ENCODE assay signal across 14 cellular contexts in genomic region chr6:31712296-31712695, GRCh38. TPM values are rescaled to one million over a fixed set of nuclear protein-coding genes. Genes with fewer than 3 reads are reported as not detected.
DNase-seq lines count a peak whose midpoint lies in the region; ATAC-seq and TF ChIP-seq lines count a peak whose summit lies in the region.
"Had no signal": no experiment of that assay in that cellular context is flagged by ENCODE, and none has a peak within 500 bp of the region (broad histone marks: within the 10 kb centered on the region; RNA-seq: fewer than 3 reads in every experiment).

No MANE protein-coding gene starts in this region.

- H3K27ac Mint-ChIP-seq in activated naive CD8-positive, alpha-beta T cell treated with anti-CD3 and anti-CD28 coated beads, Interleukin-2, amount 10 ng/mL, durations not matched to agents 7 days and 5 days: no peak overlapping the region
- H3K27ac Mint-ChIP-seq in activated naive CD8-positive, alpha-beta T cell treated with anti-CD3 and anti-CD28 coated beads, Interleukin-2, amount 50 U/mL, for 24 hours: no peak overlapping the region
- peak overlapping the region; percentile 36 for H3K27ac Mint-ChIP-seq in type B pancreatic cell
- H3K27ac Mint-ChIP-seq in WTC11: no peak overlapping the region

- 98% methylated on average over 8 of the region's 8 CpGs for WGBS in smooth muscle cell (ENCODE audit: low lambda C conversion rate)

- H3F3A ChIP-seq in smooth muscle cell (ENCODE audit: low read depth): no peaks in the 10 kb centered on the region

- no peak overlapping the region for H3K27ac ChIP-seq in Peyer's patch
- H3K27ac ChIP-seq in foreskin keratinocyte: no peak overlapping the region
- no peak overlapping the region for H3K27ac ChIP-seq in smooth muscle cell (ENCODE audit: low read depth)
- H3K27ac ChIP-seq: adrenal gland, gastroesophageal sphincter had no signal

- no peak overlapping the region for H3K4me3 Mint-ChIP-seq in activated naive CD8-positive, alpha-beta T cell treated with anti-CD3 and anti-CD28 coated beads, Interleukin-2, amount 10 ng/mL, durations not matched to agents 7 days and 5 days
- H3K4me3 Mint-ChIP-seq in activated naive CD8-positive, alpha-beta T cell treated with anti-CD3 and anti-CD28 coated beads, Interleukin-2, amount 50 U/mL, for 24 hours: no peak overlapping the region
- H3K4me3 Mint-ChIP-seq in type B pancreatic cell: no peak overlapping the region
- H3K4me3 Mint-ChIP-seq in WTC11: no peak overlapping the region

- H3K4me1 ChIP-seq in Peyer's patch: peaks cover 0 to 15% (median 1%) of the 10 kb centered on the region in 4 donors
- H3K4me1 ChIP-seq in foreskin keratinocyte: peaks cover 7% of the 10 kb centered on the region
- peaks cover 21% of the 10 kb centered on the region for H3K4me1 ChIP-seq in smooth muscle cell (ENCODE audit: low read depth)
- H3K4me1 ChIP-seq: adrenal gland, gastroesophageal sphincter had no signal

- H3K4me1 Mint-ChIP-seq in activated naive CD8-positive, alpha-beta T cell treated with anti-CD3 and anti-CD28 coated beads, Interleukin-2, amount 10 ng/mL, durations not matched to agents 7 days and 5 days: peaks cover 13% of the 10 kb centered on the region
- H3K4me1 Mint-ChIP-seq in activated naive CD8-positive, alpha-beta T cell treated with anti-CD3 and anti-CD28 coated beads, Interleukin-2, amount 50 U/mL, for 24 hours: peaks cover 10% of the 10 kb centered on the region
- H3K4me1 Mint-ChIP-seq in type B pancreatic cell (ENCODE audit: unreplicated experiment) (peaks cover 28% of the 10 kb centered on the region), WTC11 (peaks cover 29% of the 10 kb centered on the region)

- TF ChIP-seq CTCF in Peyer's patch (IDR thresholded peaks at IDR 0.05) (peak in 4 of 6 experiments; percentile 14 to 44 (median 36)), foreskin keratinocyte (conservative IDR thresholded peaks at IDR 0.05) (peak; percentile 65), type B pancreatic cell (conservative IDR thresholded peaks at IDR 0.05) (no peak), smooth muscle cell (IDR thresholded peaks at IDR 0.05; ENCODE audit: borderline replicate concordance, insufficient read depth, poor library complexity, severe bottlenecking) (no peak), WTC11 (IDR thresholded peaks at IDR 0.05) (no peak)

- no peaks in the 10 kb centered on the region for H3K36me3 Mint-ChIP-seq in activated naive CD8-positive, alpha-beta T cell treated with anti-CD3 and anti-CD28 coated beads, Interleukin-2, amount 10 ng/mL, durations not matched to agents 7 days and 5 days
- H3K36me3 Mint-ChIP-seq in activated naive CD8-positive, alpha-beta T cell treated with anti-CD3 and anti-CD28 coated beads, Interleukin-2, amount 50 U/mL, for 24 hours (ENCODE audit: low read depth): no peaks in the 10 kb centered on the region
- H3K36me3 Mint-ChIP-seq in type B pancreatic cell (no peaks in the 10 kb centered on the region), WTC11 (no peaks in the 10 kb centered on the region)

- DNase-seq in activated naive CD8-positive, alpha-beta T cell treated with anti-CD3 and anti-CD28 coated beads, Interleukin-2, amount 10 ng/mL, durations not matched to agents 7 days and 5 days: no peak
- DNase-seq in activated naive CD8-positive, alpha-beta T cell treated with anti-CD3 and anti-CD28 coated beads, Interleukin-2, amount 50 U/mL, for 24 hours: no peak
- DNase-seq in Peyer's patch (no peak), foreskin keratinocyte (peak in 1 of 2 donors; percentile 29), type B pancreatic cell (ENCODE audit: extremely low spot score, unreplicated experiment) (no peak), smooth muscle cell (lab: John Stamatoyannopoulos, UW; ENCODE audit: unreplicated experiment) (no peak), NCI-H345 (lab: John Stamatoyannopoulos, UW) (no peak), WTC11 (ENCODE audit: low spot score) (no peak)
- DNase-seq: adrenal gland; DMS79 treated with DMSO at 0.1 percent for 48 hours; NCI-H2029; stimulated activated CD8-positive, alpha-beta memory T cell treated with anti-CD3 and anti-CD28 coated beads, Interleukin-4, amount 100 ng/mL, for 48 hours had no signal

- POLR2A ChIA-PET in activated naive CD8-positive, alpha-beta T cell treated with anti-CD3 and anti-CD28 coated beads, Interleukin-2, amount 10 ng/mL, durations not matched to agents 7 days and 5 days (lab: Charles Lee): interaction anchor here (0.6 kb wide), 1 partner anchor 186 kb away, joined by 3 read pairs; no protein-coding TSS in a partner anchor
- POLR2A ChIA-PET in WTC11 (lab: Charles Lee): no interaction called here

- no peak overlapping the region for H2AFZ ChIP-seq in smooth muscle cell (ENCODE audit: low read depth)

- H3K4me3 ChIP-seq in Peyer's patch: no peak overlapping the region
- H3K4me3 ChIP-seq in smooth muscle cell: no peak overlapping the region
- H3K4me3 ChIP-seq: adrenal gland, gastroesophageal sphincter had no signal

- TF ChIP-seq POLR2A in Peyer's patch (IDR thresholded peaks at IDR 0.05): no peak

- H3K27me3 Mint-ChIP-seq in activated naive CD8-positive, alpha-beta T cell treated with anti-CD3 and anti-CD28 coated beads, Interleukin-2, amount 10 ng/mL, durations not matched to agents 7 days and 5 days: peaks cover 15% of the 10 kb centered on the region
- no peaks in the 10 kb centered on the region for H3K27me3 Mint-ChIP-seq in activated naive CD8-positive, alpha-beta T cell treated with anti-CD3 and anti-CD28 coated beads, Interleukin-2, amount 50 U/mL, for 24 hours
- H3K27me3 Mint-ChIP-seq in type B pancreatic cell: no peaks in the 10 kb centered on the region
- no peaks in the 10 kb centered on the region; the same call in 1 of the 2 replicates for H3K27me3 Mint-ChIP-seq in WTC11 (ENCODE audit: low read depth)

- H3K9me3 Mint-ChIP-seq in activated naive CD8-positive, alpha-beta T cell treated with anti-CD3 and anti-CD28 coated beads, Interleukin-2, amount 10 ng/mL, durations not matched to agents 7 days and 5 days: no peaks in the 10 kb centered on the region
- no peaks in the 10 kb centered on the region for H3K9me3 Mint-ChIP-seq in activated naive CD8-positive, alpha-beta T cell treated with anti-CD3 and anti-CD28 coated beads, Interleukin-2, amount 50 U/mL, for 24 hours
- H3K9me3 Mint-ChIP-seq in type B pancreatic cell (no peaks in the 10 kb centered on the region), WTC11 (no peaks in the 10 kb centered on the region)

- no peaks in the 10 kb centered on the region for H3K79me2 ChIP-seq in smooth muscle cell (ENCODE audit: low read depth)

- H4K20me1 ChIP-seq in smooth muscle cell (ENCODE audit: low read depth): no peaks in the 10 kb centered on the region

- H3K36me3 ChIP-seq in Peyer's patch (no peaks in the 10 kb centered on the region), smooth muscle cell (ENCODE audit: low read depth) (no peaks in the 10 kb centered on the region)
- H3K36me3 ChIP-seq: adrenal gland, gastroesophageal sphincter had no signal

- H3K9me3 ChIP-seq in Peyer's patch (no peaks in the 10 kb centered on the region), smooth muscle cell (replicated peaks; ENCODE audit: low read depth) (no peaks in the 10 kb centered on the region)
- H3K9me3 ChIP-seq: adrenal gland, gastroesophageal sphincter had no signal

- H3K9ac ChIP-seq in smooth muscle cell (ENCODE audit: low read depth): no peak overlapping the region

- no peaks in the 10 kb centered on the region for H3K27me3 ChIP-seq in Peyer's patch
- H3K27me3 ChIP-seq in foreskin keratinocyte: no peaks in the 10 kb centered on the region
- no peaks in the 10 kb centered on the region for H3K27me3 ChIP-seq in smooth muscle cell (ENCODE audit: low read depth)
- H3K27me3 ChIP-seq: adrenal gland had no signal

- H3K4me2 ChIP-seq in smooth muscle cell: no peak overlapping the region

- CTCF ChIA-PET in WTC11 (lab: Charles Lee): interaction anchor here (0.8 to 1.4 kb wide), 4 partner anchors 9 to 131 kb away, joined by 3 read pairs; partner anchors contain the start of genes ABHD16A and HSPA1B

- ATAC-seq in activated naive CD8-positive, alpha-beta T cell treated with anti-CD3 and anti-CD28 coated beads, Interleukin-2, amount 10 ng/mL, durations not matched to agents 7 days and 5 days (ENCODE audit: low read depth): peak; percentile 49
- no peak for ATAC-seq in activated naive CD8-positive, alpha-beta T cell treated with anti-CD3 and anti-CD28 coated beads, Interleukin-2, amount 50 U/mL, for 24 hours
- ATAC-seq in foreskin keratinocyte: peak; percentile 54
- ATAC-seq in WTC11: no peak
- ATAC-seq: gastroesophageal sphincter had no signal

RNA-seq across cellular contexts. Expression of gene LY6G6D, which starts 2.9 kb away (rescaled TPM):
- total RNA-seq in activated naive CD8-positive, alpha-beta T cell treated with anti-CD3 and anti-CD28 coated beads, Interleukin-2, amount 10 ng/mL, durations not matched to agents 7 days and 5 days: not detected
- total RNA-seq in Peyer's patch (not detected), foreskin keratinocyte (not detected in 2 replicates), type B pancreatic cell (ENCODE audit: low replicate concordance) (1.5 TPM in 1 of 2 replicates, not detected in the other), smooth muscle cell (not detected in 2 replicates), WTC11 (2021) (not detected in 3 replicates)
- polyA plus RNA-seq in foreskin keratinocyte (not detected in 2 replicates), smooth muscle cell (not detected in 2 replicates)
- total RNA-seq: adrenal gland; gastroesophageal sphincter; T-helper 2 cell treated with Interferon-gamma antibody and Interleukin-4, amounts not matched to agents 100 ng/mL and 5 ng/mL, for 36 hours had no signal
- polyA plus RNA-seq: adrenal gland had no signal

RNA-seq across cellular contexts. Expression of gene LY6G6F, which starts 5.6 kb away (rescaled TPM):
- total RNA-seq in activated naive CD8-positive, alpha-beta T cell treated with anti-CD3 and anti-CD28 coated beads, Interleukin-2, amount 10 ng/mL, durations not matched to agents 7 days and 5 days: not detected
- not detected for total RNA-seq in Peyer's patch
- not detected in 2 replicates for total RNA-seq in foreskin keratinocyte
- not detected in 2 replicates for polyA plus RNA-seq in foreskin keratinocyte
- total RNA-seq in type B pancreatic cell (ENCODE audit: low replicate concordance): not detected in 2 replicates
- total RNA-seq in smooth muscle cell: not detected in 2 replicates
- not detected in 2 replicates for polyA plus RNA-seq in smooth muscle cell
- not detected in 3 replicates for total RNA-seq in WTC11 (2021)
- total RNA-seq: adrenal gland; gastroesophageal sphincter; T-helper 2 cell treated with Interferon-gamma antibody and Interleukin-4, amounts not matched to agents 100 ng/mL and 5 ng/mL, for 36 hours had no signal
- polyA plus RNA-seq: adrenal gland had no signal

RNA-seq across cellular contexts. Expression of gene ABHD16A, which starts 9.2 kb away (rescaled TPM):
- 10 to 100 TPM; 57.8 to 64.0 TPM for total RNA-seq in activated naive CD8-positive, alpha-beta T cell treated with anti-CD3 and anti-CD28 coated beads, Interleukin-2, amount 10 ng/mL, durations not matched to agents 7 days and 5 days
- total RNA-seq in Peyer's patch (10 to 100 TPM; 44.1 to 92.6 (median 63.1) TPM), foreskin keratinocyte (23.0 and 25.0 TPM in 2 replicates), type B pancreatic cell (ENCODE audit: low replicate concordance) (80.9 and 91.3 TPM in 2 replicates), smooth muscle cell (24.9 and 32.8 TPM in 2 replicates), WTC11 (2021) (28.6 to 30.3 TPM (median 29.8 TPM) in 3 replicates)
- polyA plus RNA-seq in foreskin keratinocyte (20.8 and 22.4 TPM in 2 replicates), smooth muscle cell (39.9 and 40.5 TPM in 2 replicates)

RNA-seq across cellular contexts. Expression of gene LY6G6C, which starts 9.2 kb away (rescaled TPM):
- not detected for total RNA-seq in activated naive CD8-positive, alpha-beta T cell treated with anti-CD3 and anti-CD28 coated beads, Interleukin-2, amount 10 ng/mL, durations not matched to agents 7 days and 5 days
- total RNA-seq in Peyer's patch (not detected), foreskin keratinocyte (0.54 TPM in 1 of 2 replicates, not detected in the other), type B pancreatic cell (ENCODE audit: low replicate concordance) (2.5 and 16.2 TPM in 2 replicates), smooth muscle cell (3.8 and 5.2 TPM in 2 replicates), WTC11 (2021) (0.21 to 0.35 TPM in 2 of 3 replicates, not detected in the other)
- polyA plus RNA-seq in foreskin keratinocyte (0.28 and 0.44 TPM in 2 replicates), smooth muscle cell (3.9 and 7.2 TPM in 2 replicates)
- total RNA-seq: adrenal gland; gastroesophageal sphincter; T-helper 2 cell treated with Interferon-gamma antibody and Interleukin-4, amounts not matched to agents 100 ng/mL and 5 ng/mL, for 36 hours had no signal
- polyA plus RNA-seq: adrenal gland had no signal

RNA-seq across cellular contexts. Expression of gene MPIG6B, which starts 10.9 kb away (rescaled TPM):
- total RNA-seq in activated naive CD8-positive, alpha-beta T cell treated with anti-CD3 and anti-CD28 coated beads, Interleukin-2, amount 10 ng/mL, durations not matched to agents 7 days and 5 days: 1 to 10 TPM; 1.2 to 1.5 TPM
- not detected for total RNA-seq in Peyer's patch
- total RNA-seq in foreskin keratinocyte: not detected in 2 replicates
- polyA plus RNA-seq in foreskin keratinocyte: 0.07 TPM in 1 of 2 replicates, not detected in the other
- 0.41 and 0.81 TPM in 2 replicates for total RNA-seq in type B pancreatic cell (ENCODE audit: low replicate concordance)
- total RNA-seq in smooth muscle cell: 0.09 TPM in 1 of 2 replicates, not detected in the other
- polyA plus RNA-seq in smooth muscle cell: 1.1 TPM in 1 of 2 replicates, not detected in the other
- 0.09 to 0.11 TPM (median 0.11 TPM) in 3 replicates for total RNA-seq in WTC11 (2021)
- total RNA-seq: T-helper 2 cell treated with Interferon-gamma antibody and Interleukin-4, amounts not matched to agents 100 ng/mL and 5 ng/mL, for 36 hours had no signal

Comparison
In these comparisons a context has a peak if more than half of its experiments do, and no peak if none do; other contexts are left out.
1. ATAC-seq: peak in activated naive CD8-positive, alpha-beta T cell treated with anti-CD3 and anti-CD28 coated beads, Interleukin-2, amount 10 ng/mL, durations not matched to agents 7 days and 5 days (single experiment) and foreskin keratinocyte (single experiment); none in activated naive CD8-positive, alpha-beta T cell treated with anti-CD3 and anti-CD28 coated beads, Interleukin-2, amount 50 U/mL, for 24 hours (single experiment) and WTC11 (single experiment).
2. CTCF ChIP-seq: peak in Peyer's patch (4 of 6) and foreskin keratinocyte (single experiment); none in type B pancreatic cell (single experiment), smooth muscle cell (single experiment) and WTC11 (single experiment).